Comparison of ENCODE assay signal across 1 cellular context in the genomic region with DNA sequence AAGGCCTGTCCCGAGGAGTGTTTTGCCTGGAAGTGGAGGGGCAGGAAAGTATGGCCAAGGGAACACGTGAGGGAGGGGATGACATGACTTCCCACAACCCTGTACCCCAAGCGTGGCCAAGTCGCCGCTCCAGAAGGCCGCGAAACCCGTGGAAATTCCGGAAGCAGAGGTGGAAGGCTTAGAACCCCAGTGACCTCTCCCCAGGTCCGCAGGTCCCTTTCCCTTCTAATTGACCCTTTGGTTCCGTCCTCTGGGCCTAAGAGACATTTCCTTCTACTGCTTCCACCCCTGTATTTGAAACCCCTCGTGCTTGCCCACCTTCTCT.
TF ChIP-seq lines count a peak whose summit lies in the region.

No MANE protein-coding gene starts in this region.

TF ChIP-seq in IMR-90, 13 proteins besides CTCF, POLR2A, EP300 and RAD21 (continued from another document):
- TF ChIP-seq ELK1 (IDR thresholded peaks at IDR 0.05; ENCODE audit: borderline replicate concordance, low read depth, low read length): no peak
- no peak for TF ChIP-seq RFX5 (IDR thresholded peaks at IDR 0.05; ENCODE audit: low read depth, low read length)
- TF ChIP-seq RCOR1 (IDR thresholded peaks at IDR 0.05; ENCODE audit: insufficient replicate concordance, low read length): no peak
- TF ChIP-seq SMC3 (IDR thresholded peaks at IDR 0.05; ENCODE audit: low read depth, low read length): no peak
- no peak for TF ChIP-seq MAZ (IDR thresholded peaks at IDR 0.05; ENCODE audit: borderline replicate concordance, low read depth, low read length)
- no peak for TF ChIP-seq MXI1 (IDR thresholded peaks at IDR 0.05; ENCODE audit: borderline replicate concordance, low read depth, low read length)
- TF ChIP-seq MAFK (IDR thresholded peaks at IDR 0.05; ENCODE audit: low read depth, low read length): no peak
- TF ChIP-seq, protein P1, sequence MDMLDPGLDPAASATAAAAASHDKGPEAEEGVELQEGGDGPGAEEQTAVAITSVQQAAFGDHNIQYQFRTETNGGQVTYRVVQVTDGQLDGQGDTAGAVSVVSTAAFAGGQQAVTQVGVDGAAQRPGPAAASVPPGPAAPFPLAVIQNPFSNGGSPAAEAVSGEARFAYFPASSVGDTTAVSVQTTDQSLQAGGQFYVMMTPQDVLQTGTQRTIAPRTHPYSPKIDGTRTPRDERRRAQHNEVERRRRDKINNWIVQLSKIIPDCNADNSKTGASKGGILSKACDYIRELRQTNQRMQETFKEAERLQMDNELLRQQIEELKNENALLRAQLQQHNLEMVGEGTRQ (IDR thresholded peaks at IDR 0.05; ENCODE audit: low read depth, low read length): no peak
